In genomic region chr1:110407260-110408210, GRCh38 we compare ENCODE assay signal across 8 cellular contexts. TPM values are rescaled to one million over a fixed set of nuclear protein-coding genes. Genes with fewer than 3 reads are reported as not detected.
DNase-seq lines count a peak whose midpoint lies in the region; ATAC-seq and TF ChIP-seq lines count a peak whose summit lies in the region.

LAMTOR5 (minus strand) TSS chr1:110407694; CDS start chr1:110407620, 74 bp downstream.

- peak; percentile 93 for DNase-seq in DMS 273 (lab: John Stamatoyannopoulos, UW; ENCODE audit: unreplicated experiment)
- DNase-seq in HuH-7 (ENCODE audit: low spot score) = peak; percentile 71
- peak; percentile 95 for DNase-seq in OCI-M1 (lab: John Stamatoyannopoulos, UW)
- DNase-seq in activated T-cell treated with anti-CD3 and anti-CD28 coated beads for 4 hours = peak; percentile 89
- peak; percentile 94 for DNase-seq in epithelial cell of esophagus (ENCODE audit: low read depth)
- peak; percentile 69 to 85 for DNase-seq in stimulated activated CD8-positive, alpha-beta memory T cell treated with anti-CD3 and anti-CD28 coated beads, Interleukin-4, amount 100 ng/mL, for 1 hour (ENCODE audit: low read depth in 2 of 2, low spot score in 1 of 2)

- ATAC-seq in GM21447 (IDR thresholded peaks at IDR 0.05; ENCODE audit: unreplicated experiment) = peak; percentile 85

- no peaks in the 10 kb centered on the region for H3K27me3 ChIP-seq in mononuclear cell (ENCODE audit: insufficient read depth, low read length)

- peak within 1 kb of the TSS; percentile 98 for H3K4me3 ChIP-seq in epithelial cell of esophagus (ENCODE audit: low read length)
- peak within 1 kb of the TSS; percentile 66 for H3K4me3 ChIP-seq in mononuclear cell (ENCODE audit: low read length)

- no peaks in the 10 kb centered on the region for H3K9me3 ChIP-seq in mononuclear cell (ENCODE audit: low read depth, low read length)

- H3K4me1 ChIP-seq in mononuclear cell (ENCODE audit: insufficient read depth, low read length) = peaks cover 22% of the 10 kb centered on the region

- TF ChIP-seq CTCF in epithelial cell of esophagus (IDR thresholded peaks at IDR 0.05; ENCODE audit: insufficient read depth, low read depth, low read length, missing control alignments) = peak; percentile 15

RNA-seq across cellular contexts. Expression of gene LAMTOR5, which starts in this region (rescaled TPM):
- total RNA-seq in mononuclear cell = 39.4 TPM

Comparison
In these comparisons a context has a peak if more than half of its experiments do, and no peak if none do; other contexts are left out.
1. Peak in every context shown above with its lines: DNase-seq, ATAC-seq and H3K4me3 ChIP-seq.